Comparison of ENCODE assay signal across 1 cellular context in the genomic region with DNA sequence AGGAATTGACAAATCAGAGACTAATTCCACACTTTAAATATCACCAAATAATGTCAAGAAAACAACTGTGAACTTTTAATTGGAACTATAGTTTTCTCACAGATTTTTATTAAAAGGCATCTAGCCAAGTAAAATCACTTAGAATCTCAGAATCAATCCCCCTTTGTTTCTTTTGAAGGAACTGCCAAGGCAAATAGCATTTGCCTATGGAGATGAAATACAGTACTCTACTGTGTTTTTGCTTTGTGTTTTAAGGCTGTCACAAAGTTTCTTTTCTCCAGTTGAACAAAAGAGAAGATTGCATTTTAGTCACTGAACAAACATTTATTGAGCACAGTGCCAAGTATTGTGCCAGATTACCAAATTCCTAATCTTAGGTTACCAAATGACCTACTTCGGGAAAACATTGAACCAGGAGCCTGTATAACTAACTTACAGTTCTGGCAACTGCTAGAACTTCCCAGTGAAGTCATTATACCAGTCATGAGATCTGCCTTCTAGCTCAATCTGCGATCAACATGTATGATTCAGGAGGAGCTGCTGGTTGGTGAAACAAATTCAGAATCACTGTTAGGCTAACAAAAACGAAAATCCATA.
TF ChIP-seq lines count a peak whose summit lies in the region.

No MANE protein-coding gene starts in this region.

TF ChIP-seq in IMR-90, 13 proteins besides CTCF, POLR2A, EP300 and RAD21:
- TF ChIP-seq MAZ (IDR thresholded peaks at IDR 0.05; ENCODE audit: borderline replicate concordance, low read depth, low read length) (no peak), MXI1 (IDR thresholded peaks at IDR 0.05; ENCODE audit: borderline replicate concordance, low read depth, low read length) (no peak), CEBPB (IDR thresholded peaks at IDR 0.05; ENCODE audit: low read depth, low read length) (no peak), CHD1 (IDR thresholded peaks at IDR 0.05; ENCODE audit: low read depth, low read length) (no peak), RFX5 (IDR thresholded peaks at IDR 0.05; ENCODE audit: low read depth, low read length) (no peak), FOS (IDR thresholded peaks at IDR 0.05; ENCODE audit: low read depth, low read length) (no peak), RCOR1 (IDR thresholded peaks at IDR 0.05; ENCODE audit: insufficient replicate concordance, low read length) (no peak), NFE2L2 (IDR thresholded peaks at IDR 0.05; ENCODE audit: low read depth, low read length) (no peak), BHLHE40 (IDR thresholded peaks at IDR 0.05; ENCODE audit: low read depth, low read length) (no peak), MAFK (IDR thresholded peaks at IDR 0.05; ENCODE audit: low read depth, low read length) (no peak)
- TF ChIP-seq, protein P1, sequence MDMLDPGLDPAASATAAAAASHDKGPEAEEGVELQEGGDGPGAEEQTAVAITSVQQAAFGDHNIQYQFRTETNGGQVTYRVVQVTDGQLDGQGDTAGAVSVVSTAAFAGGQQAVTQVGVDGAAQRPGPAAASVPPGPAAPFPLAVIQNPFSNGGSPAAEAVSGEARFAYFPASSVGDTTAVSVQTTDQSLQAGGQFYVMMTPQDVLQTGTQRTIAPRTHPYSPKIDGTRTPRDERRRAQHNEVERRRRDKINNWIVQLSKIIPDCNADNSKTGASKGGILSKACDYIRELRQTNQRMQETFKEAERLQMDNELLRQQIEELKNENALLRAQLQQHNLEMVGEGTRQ (IDR thresholded peaks at IDR 0.05; ENCODE audit: low read depth, low read length), result no peak
- TF ChIP-seq, protein P2, sequence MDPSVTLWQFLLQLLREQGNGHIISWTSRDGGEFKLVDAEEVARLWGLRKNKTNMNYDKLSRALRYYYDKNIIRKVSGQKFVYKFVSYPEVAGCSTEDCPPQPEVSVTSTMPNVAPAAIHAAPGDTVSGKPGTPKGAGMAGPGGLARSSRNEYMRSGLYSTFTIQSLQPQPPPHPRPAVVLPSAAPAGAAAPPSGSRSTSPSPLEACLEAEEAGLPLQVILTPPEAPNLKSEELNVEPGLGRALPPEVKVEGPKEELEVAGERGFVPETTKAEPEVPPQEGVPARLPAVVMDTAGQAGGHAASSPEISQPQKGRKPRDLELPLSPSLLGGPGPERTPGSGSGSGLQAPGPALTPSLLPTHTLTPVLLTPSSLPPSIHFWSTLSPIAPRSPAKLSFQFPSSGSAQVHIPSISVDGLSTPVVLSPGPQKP (IDR thresholded peaks at IDR 0.05; ENCODE audit: borderline replicate concordance, low read depth, low read length), result no peak
